Comparison of ENCODE assay signal across 9 cellular contexts in the genomic region with DNA sequence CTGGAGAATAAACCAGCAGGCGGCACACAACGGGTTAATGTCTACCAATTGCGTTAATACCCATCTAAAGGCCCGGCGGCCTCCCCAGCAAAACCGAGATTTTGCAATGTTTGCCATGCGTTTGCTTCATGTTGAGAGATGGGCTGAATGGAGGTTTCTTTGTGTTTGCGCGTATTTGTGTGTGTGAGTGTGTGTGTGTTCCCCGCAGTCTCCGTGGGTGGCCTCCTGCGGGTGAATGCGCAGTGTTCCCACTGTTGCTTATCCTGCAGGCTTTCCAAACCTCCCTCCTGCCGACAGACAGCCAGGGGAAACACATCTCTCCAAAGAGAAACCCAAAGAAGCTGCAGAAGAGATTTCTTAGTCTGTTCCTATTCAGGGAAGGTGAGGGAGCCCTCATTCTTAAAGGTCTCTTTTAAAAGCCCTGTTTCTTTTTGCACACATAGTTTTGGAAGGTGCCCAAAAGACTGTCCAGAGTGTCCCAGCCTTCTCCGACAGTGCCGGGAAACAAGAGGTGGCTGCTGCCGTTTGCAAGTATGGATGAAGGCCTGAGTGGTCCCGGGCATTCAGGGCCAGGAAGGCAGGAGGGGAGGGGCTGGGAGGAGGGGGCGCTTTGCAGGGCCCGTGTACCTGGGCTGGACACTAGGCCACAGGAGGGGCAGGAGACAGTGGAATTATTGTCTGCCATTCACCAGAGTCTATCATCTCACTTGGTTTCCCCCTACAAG.
DNase-seq lines count a peak whose midpoint lies in the region; ATAC-seq and TF ChIP-seq lines count a peak whose summit lies in the region.
"Had no signal": no experiment of that assay in that cellular context is flagged by ENCODE, and none has a peak within 500 bp of the region (broad histone marks: within the 10 kb centered on the region; RNA-seq: fewer than 3 reads in every experiment).

No MANE protein-coding gene starts in this region.

- H3K27ac ChIP-seq in esophagus (ENCODE audit: low read depth in 2 of 2, low read length in 1 of 2): peak overlapping the region; percentile 31 to 66

- peak; percentile 25 to 28 for DNase-seq in NCI-H2081 (lab: John Stamatoyannopoulos, UW)
- no peak for DNase-seq in NCI-H2081 treated with DMSO at 0.1 percent for 48 hours (lab: John Stamatoyannopoulos, UW)
- DNase-seq in mesothelial cell of epicardium (ENCODE audit: low spot score in 2 of 2, unreplicated experiment in 2 of 2): no peak
- no peak for DNase-seq in type B pancreatic cell (ENCODE audit: extremely low spot score, unreplicated experiment)
- DNase-seq in SW 1271 (lab: John Stamatoyannopoulos, UW): no peak
- DNase-seq in UCSD-AML1 (lab: John Stamatoyannopoulos, UW; ENCODE audit: unreplicated experiment): no peak
- DNase-seq: Karpas-422 had no signal

- TF ChIP-seq CTCF in mesothelial cell of epicardium (IDR thresholded peaks at IDR 0.05; ENCODE audit: unreplicated experiment): no peak
- TF ChIP-seq CTCF in type B pancreatic cell (conservative IDR thresholded peaks at IDR 0.05): no peak

- H3K4me1 Mint-ChIP-seq in mesothelial cell of epicardium (peaks cover 27% of the 10 kb centered on the region), type B pancreatic cell (ENCODE audit: unreplicated experiment) (peaks cover 30% of the 10 kb centered on the region)

- H3K27ac Mint-ChIP-seq in mesothelial cell of epicardium (peak overlapping the region; percentile 14), type B pancreatic cell (peak overlapping the region; percentile 29)

- H3K4me3 Mint-ChIP-seq in mesothelial cell of epicardium (peak overlapping the region; percentile 22), type B pancreatic cell (peak overlapping the region; percentile 70)

- H3K36me3 ChIP-seq in esophagus (ENCODE audit: control insufficient read depth in 2 of 2, insufficient read depth in 2 of 2, low read length in 1 of 2): no peaks in the 10 kb centered on the region

- H3K9me3 Mint-ChIP-seq in mesothelial cell of epicardium (no peaks in the 10 kb centered on the region), type B pancreatic cell (peaks cover 3% of the 10 kb centered on the region)

- peaks cover 19% of the 10 kb centered on the region for H3K27me3 Mint-ChIP-seq in mesothelial cell of epicardium (ENCODE audit: low read depth)
- peaks cover 8% of the 10 kb centered on the region for H3K27me3 Mint-ChIP-seq in type B pancreatic cell

- H3K4me1 ChIP-seq in esophagus (ENCODE audit: control insufficient read depth in 2 of 2, insufficient read depth in 2 of 2, low read length in 1 of 2): peaks cover 0 to 2% of the 10 kb centered on the region in 2 donors

- ATAC-seq in GM18519 (IDR thresholded peaks at IDR 0.05; ENCODE audit: low FRiP score, unreplicated experiment): no peak

- H3K36me3 Mint-ChIP-seq in mesothelial cell of epicardium (no peaks in the 10 kb centered on the region), type B pancreatic cell (no peaks in the 10 kb centered on the region)

- H3K4me3 ChIP-seq in esophagus (ENCODE audit: low read depth in 1 of 2, low read length in 2 of 2): no peak overlapping the region

- WGBS in esophagus, 2 donors: 26 to 36% methylated on average over 20 of the region's 20 CpGs

- H3K9me3 ChIP-seq in esophagus (ENCODE audit: control insufficient read depth in 2 of 2, insufficient read depth in 1 of 2, low read depth in 1 of 2, low read length in 1 of 2): peaks cover 0 to 3% of the 10 kb centered on the region in 2 donors

- no peaks in the 10 kb centered on the region for H3K27me3 ChIP-seq in esophagus (ENCODE audit: control insufficient read depth in 1 of 2, insufficient read depth in 2 of 2, low read length in 2 of 2)

Comparison
In these comparisons a context has a peak if more than half of its experiments do, and no peak if none do; other contexts are left out.
1. DNase-seq: peak in NCI-H2081 (2 of 2); none in NCI-H2081 treated with DMSO at 0.1 percent for 48 hours (single experiment), mesothelial cell of epicardium (0 of 2), type B pancreatic cell (single experiment), SW 1271 (0 of 2) and UCSD-AML1 (single experiment).